ENCODE assay signal across 1 cellular context in the genomic region with DNA sequence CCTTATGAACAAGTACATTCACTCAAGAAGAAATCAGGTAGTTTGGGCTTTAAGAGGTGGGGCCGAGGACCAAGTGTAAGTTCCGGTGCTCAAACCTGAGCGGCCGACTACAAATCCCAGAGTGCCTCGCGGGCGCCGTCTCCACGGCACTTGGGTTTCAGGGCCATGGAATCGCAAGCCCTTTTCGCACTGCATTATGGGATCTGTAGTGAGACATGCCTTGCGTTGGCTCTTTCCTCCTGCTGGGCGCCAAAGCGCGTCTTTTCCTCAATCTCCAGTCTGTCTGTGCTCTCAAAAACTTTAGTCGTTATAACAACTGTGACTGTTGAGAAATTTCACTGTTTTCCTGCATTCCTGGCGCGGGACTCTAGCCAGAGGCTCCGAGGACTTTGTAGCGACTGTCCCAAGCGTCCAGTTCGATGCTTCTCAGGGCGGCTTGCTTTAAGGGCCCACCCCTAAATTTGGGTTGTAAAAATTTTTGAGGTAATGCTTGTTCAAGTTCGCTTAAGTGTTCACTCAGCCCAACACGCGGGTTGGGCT.
TF ChIP-seq lines count a peak whose summit lies in the region.

No MANE protein-coding gene starts in this region.

TF ChIP-seq in GM12878, 131 proteins besides CTCF, POLR2A, EP300 and RAD21 (continued from another document and continues in another):
- TF ChIP-seq, protein P1, sequence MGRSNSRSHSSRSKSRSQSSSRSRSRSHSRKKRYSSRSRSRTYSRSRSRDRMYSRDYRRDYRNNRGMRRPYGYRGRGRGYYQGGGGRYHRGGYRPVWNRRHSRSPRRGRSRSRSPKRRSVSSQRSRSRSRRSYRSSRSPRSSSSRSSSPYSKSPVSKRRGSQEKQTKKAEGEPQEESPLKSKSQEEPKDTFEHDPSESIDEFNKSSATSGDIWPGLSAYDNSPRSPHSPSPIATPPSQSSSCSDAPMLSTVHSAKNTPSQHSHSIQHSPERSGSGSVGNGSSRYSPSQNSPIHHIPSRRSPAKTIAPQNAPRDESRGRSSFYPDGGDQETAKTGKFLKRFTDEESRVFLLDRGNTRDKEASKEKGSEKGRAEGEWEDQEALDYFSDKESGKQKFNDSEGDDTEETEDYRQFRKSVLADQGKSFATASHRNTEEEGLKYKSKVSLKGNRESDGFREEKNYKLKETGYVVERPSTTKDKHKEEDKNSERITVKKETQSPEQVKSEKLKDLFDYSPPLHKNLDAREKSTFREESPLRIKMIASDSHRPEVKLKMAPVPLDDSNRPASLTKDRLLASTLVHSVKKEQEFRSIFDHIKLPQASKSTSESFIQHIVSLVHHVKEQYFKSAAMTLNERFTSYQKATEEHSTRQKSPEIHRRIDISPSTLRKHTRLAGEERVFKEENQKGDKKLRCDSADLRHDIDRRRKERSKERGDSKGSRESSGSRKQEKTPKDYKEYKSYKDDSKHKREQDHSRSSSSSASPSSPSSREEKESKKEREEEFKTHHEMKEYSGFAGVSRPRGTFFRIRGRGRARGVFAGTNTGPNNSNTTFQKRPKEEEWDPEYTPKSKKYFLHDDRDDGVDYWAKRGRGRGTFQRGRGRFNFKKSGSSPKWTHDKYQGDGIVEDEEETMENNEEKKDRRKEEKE (IDR thresholded peaks at IDR 0.05), result no peak
- TF ChIP-seq, protein P2, sequence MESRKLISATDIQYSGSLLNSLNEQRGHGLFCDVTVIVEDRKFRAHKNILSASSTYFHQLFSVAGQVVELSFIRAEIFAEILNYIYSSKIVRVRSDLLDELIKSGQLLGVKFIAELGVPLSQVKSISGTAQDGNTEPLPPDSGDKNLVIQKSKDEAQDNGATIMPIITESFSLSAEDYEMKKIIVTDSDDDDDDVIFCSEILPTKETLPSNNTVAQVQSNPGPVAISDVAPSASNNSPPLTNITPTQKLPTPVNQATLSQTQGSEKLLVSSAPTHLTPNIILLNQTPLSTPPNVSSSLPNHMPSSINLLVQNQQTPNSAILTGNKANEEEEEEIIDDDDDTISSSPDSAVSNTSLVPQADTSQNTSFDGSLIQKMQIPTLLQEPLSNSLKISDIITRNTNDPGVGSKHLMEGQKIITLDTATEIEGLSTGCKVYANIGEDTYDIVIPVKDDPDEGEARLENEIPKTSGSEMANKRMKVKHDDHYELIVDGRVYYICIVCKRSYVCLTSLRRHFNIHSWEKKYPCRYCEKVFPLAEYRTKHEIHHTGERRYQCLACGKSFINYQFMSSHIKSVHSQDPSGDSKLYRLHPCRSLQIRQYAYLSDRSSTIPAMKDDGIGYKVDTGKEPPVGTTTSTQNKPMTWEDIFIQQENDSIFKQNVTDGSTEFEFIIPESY (IDR thresholded peaks at IDR 0.05), result no peak
- TF ChIP-seq RB1 (IDR thresholded peaks at IDR 0.05; ENCODE audit: borderline replicate concordance) (peak; percentile 75; the same call in 1 of the 2 replicates), SP1 (IDR thresholded peaks at IDR 0.05; ENCODE audit: low read depth, low read length) (peak; percentile 73), SPI1 (IDR thresholded peaks at IDR 0.05; ENCODE audit: borderline replicate concordance, insufficient read depth, low read depth, low read length) (no peak), SRF (IDR thresholded peaks at IDR 0.05; ENCODE audit: low read depth in 2 of 2, low read length in 2 of 2) (no peak), ZNF384 (IDR thresholded peaks at IDR 0.05; ENCODE audit: borderline replicate concordance, low read depth, low read length) (no peak), ZZZ3 (IDR thresholded peaks at IDR 0.05; ENCODE audit: control insufficient read depth, insufficient read length, low read depth) (no peak), NFXL1 (IDR thresholded peaks at IDR 0.05; ENCODE audit: borderline replicate concordance) (no peak), TCF3 (IDR thresholded peaks at IDR 0.05; ENCODE audit: borderline replicate concordance, insufficient read depth, low read depth, low read length) (no peak), GABPA (IDR thresholded peaks at IDR 0.05; ENCODE audit: low read depth) (peak; percentile 56; the same call in 1 of the 2 replicates), MXI1 (IDR thresholded peaks at IDR 0.05; ENCODE audit: low read depth, low read length) (peak; percentile 64; the same call in 1 of the 2 replicates), ZNF207 (IDR thresholded peaks at IDR 0.05; ENCODE audit: borderline replicate concordance) (no peak), NR2C2 (IDR thresholded peaks at IDR 0.05; ENCODE audit: borderline replicate concordance, control insufficient read depth, insufficient read length, low read depth) (no peak), TBL1XR1 (IDR thresholded peaks at IDR 0.05; ENCODE audit: low read depth, low read length) (no peak; the same call in 1 of the 2 replicates), ZNF622 (IDR thresholded peaks at IDR 0.05) (no peak), ZNF24 (IDR thresholded peaks at IDR 0.05) (no peak), FOXM1 (IDR thresholded peaks at IDR 0.05; ENCODE audit: low read depth, low read length) (no peak), HCFC1 (IDR thresholded peaks at IDR 0.05; ENCODE audit: low read length) (peak; percentile 94), IRF4 (IDR thresholded peaks at IDR 0.05; ENCODE audit: low read depth, low read length) (no peak), BHLHE40 (IDR thresholded peaks at IDR 0.05; ENCODE audit: borderline replicate concordance in 1 of 2, low read depth in 2 of 2, low read length in 1 of 2) (no peak), JUNB (IDR thresholded peaks at IDR 0.05) (no peak)
- TF ChIP-seq, protein P3, sequence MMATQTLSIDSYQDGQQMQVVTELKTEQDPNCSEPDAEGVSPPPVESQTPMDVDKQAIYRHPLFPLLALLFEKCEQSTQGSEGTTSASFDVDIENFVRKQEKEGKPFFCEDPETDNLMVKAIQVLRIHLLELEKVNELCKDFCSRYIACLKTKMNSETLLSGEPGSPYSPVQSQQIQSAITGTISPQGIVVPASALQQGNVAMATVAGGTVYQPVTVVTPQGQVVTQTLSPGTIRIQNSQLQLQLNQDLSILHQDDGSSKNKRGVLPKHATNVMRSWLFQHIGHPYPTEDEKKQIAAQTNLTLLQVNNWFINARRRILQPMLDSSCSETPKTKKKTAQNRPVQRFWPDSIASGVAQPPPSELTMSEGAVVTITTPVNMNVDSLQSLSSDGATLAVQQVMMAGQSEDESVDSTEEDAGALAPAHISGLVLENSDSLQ (IDR thresholded peaks at IDR 0.05), result no peak
- TF ChIP-seq, protein P4, sequence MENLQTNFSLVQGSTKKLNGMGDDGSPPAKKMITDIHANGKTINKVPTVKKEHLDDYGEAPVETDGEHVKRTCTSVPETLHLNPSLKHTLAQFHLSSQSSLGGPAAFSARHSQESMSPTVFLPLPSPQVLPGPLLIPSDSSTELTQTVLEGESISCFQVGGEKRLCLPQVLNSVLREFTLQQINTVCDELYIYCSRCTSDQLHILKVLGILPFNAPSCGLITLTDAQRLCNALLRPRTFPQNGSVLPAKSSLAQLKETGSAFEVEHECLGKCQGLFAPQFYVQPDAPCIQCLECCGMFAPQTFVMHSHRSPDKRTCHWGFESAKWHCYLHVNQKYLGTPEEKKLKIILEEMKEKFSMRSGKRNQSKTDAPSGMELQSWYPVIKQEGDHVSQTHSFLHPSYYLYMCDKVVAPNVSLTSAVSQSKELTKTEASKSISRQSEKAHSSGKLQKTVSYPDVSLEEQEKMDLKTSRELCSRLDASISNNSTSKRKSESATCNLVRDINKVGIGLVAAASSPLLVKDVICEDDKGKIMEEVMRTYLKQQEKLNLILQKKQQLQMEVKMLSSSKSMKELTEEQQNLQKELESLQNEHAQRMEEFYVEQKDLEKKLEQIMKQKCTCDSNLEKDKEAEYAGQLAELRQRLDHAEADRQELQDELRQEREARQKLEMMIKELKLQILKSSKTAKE (IDR thresholded peaks at IDR 0.05; ENCODE audit: low read depth, poor library complexity, severe bottlenecking), result no peak
- TF ChIP-seq, protein P5, sequence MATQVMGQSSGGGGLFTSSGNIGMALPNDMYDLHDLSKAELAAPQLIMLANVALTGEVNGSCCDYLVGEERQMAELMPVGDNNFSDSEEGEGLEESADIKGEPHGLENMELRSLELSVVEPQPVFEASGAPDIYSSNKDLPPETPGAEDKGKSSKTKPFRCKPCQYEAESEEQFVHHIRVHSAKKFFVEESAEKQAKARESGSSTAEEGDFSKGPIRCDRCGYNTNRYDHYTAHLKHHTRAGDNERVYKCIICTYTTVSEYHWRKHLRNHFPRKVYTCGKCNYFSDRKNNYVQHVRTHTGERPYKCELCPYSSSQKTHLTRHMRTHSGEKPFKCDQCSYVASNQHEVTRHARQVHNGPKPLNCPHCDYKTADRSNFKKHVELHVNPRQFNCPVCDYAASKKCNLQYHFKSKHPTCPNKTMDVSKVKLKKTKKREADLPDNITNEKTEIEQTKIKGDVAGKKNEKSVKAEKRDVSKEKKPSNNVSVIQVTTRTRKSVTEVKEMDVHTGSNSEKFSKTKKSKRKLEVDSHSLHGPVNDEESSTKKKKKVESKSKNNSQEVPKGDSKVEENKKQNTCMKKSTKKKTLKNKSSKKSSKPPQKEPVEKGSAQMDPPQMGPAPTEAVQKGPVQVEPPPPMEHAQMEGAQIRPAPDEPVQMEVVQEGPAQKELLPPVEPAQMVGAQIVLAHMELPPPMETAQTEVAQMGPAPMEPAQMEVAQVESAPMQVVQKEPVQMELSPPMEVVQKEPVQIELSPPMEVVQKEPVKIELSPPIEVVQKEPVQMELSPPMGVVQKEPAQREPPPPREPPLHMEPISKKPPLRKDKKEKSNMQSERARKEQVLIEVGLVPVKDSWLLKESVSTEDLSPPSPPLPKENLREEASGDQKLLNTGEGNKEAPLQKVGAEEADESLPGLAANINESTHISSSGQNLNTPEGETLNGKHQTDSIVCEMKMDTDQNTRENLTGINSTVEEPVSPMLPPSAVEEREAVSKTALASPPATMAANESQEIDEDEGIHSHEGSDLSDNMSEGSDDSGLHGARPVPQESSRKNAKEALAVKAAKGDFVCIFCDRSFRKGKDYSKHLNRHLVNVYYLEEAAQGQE (IDR thresholded peaks at IDR 0.05; ENCODE audit: low read depth, low read length), result no peak
- TF ChIP-seq, protein P6, sequence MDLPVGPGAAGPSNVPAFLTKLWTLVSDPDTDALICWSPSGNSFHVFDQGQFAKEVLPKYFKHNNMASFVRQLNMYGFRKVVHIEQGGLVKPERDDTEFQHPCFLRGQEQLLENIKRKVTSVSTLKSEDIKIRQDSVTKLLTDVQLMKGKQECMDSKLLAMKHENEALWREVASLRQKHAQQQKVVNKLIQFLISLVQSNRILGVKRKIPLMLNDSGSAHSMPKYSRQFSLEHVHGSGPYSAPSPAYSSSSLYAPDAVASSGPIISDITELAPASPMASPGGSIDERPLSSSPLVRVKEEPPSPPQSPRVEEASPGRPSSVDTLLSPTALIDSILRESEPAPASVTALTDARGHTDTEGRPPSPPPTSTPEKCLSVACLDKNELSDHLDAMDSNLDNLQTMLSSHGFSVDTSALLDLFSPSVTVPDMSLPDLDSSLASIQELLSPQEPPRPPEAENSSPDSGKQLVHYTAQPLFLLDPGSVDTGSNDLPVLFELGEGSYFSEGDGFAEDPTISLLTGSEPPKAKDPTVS (IDR thresholded peaks at IDR 0.05; ENCODE audit: low read depth, low read length), result no peak; the same call in 1 of the 2 replicates
- TF ChIP-seq, protein P7, sequence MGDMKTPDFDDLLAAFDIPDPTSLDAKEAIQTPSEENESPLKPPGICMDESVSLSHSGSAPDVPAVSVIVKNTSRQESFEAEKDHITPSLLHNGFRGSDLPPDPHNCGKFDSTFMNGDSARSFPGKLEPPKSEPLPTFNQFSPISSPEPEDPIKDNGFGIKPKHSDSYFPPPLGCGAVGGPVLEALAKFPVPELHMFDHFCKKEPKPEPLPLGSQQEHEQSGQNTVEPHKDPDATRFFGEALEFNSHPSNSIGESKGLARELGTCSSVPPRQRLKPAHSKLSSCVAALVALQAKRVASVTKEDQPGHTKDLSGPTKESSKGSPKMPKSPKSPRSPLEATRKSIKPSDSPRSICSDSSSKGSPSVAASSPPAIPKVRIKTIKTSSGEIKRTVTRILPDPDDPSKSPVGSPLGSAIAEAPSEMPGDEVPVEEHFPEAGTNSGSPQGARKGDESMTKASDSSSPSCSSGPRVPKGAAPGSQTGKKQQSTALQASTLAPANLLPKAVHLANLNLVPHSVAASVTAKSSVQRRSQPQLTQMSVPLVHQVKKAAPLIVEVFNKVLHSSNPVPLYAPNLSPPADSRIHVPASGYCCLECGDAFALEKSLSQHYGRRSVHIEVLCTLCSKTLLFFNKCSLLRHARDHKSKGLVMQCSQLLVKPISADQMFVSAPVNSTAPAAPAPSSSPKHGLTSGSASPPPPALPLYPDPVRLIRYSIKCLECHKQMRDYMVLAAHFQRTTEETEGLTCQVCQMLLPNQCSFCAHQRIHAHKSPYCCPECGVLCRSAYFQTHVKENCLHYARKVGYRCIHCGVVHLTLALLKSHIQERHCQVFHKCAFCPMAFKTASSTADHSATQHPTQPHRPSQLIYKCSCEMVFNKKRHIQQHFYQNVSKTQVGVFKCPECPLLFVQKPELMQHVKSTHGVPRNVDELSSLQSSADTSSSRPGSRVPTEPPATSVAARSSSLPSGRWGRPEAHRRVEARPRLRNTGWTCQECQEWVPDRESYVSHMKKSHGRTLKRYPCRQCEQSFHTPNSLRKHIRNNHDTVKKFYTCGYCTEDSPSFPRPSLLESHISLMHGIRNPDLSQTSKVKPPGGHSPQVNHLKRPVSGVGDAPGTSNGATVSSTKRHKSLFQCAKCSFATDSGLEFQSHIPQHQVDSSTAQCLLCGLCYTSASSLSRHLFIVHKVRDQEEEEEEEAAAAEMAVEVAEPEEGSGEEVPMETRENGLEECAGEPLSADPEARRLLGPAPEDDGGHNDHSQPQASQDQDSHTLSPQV (IDR thresholded peaks at IDR 0.05), result no peak
- TF ChIP-seq, protein P8, sequence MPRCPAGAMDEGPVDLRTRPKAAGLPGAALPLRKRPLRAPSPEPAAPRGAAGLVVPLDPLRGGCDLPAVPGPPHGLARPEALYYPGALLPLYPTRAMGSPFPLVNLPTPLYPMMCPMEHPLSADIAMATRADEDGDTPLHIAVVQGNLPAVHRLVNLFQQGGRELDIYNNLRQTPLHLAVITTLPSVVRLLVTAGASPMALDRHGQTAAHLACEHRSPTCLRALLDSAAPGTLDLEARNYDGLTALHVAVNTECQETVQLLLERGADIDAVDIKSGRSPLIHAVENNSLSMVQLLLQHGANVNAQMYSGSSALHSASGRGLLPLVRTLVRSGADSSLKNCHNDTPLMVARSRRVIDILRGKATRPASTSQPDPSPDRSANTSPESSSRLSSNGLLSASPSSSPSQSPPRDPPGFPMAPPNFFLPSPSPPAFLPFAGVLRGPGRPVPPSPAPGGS (IDR thresholded peaks at IDR 0.05; ENCODE audit: borderline replicate concordance, insufficient read depth, low read depth, low read length, poor library complexity, severe bottlenecking), result no peak
- TF ChIP-seq, protein P9, sequence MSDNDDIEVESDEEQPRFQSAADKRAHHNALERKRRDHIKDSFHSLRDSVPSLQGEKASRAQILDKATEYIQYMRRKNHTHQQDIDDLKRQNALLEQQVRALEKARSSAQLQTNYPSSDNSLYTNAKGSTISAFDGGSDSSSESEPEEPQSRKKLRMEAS (IDR thresholded peaks at IDR 0.05; ENCODE audit: low read depth, low read length), result no peak; the same call in 1 of the 2 replicates
